In genomic region chr4:102860928-102861327, GRCh38 we compare ENCODE assay signal across 32 cellular contexts.
"Had no signal": no experiment of that assay in that cellular context is flagged by ENCODE, and none has a peak within 500 bp of the region (broad histone marks: within the 10 kb centered on the region; RNA-seq: fewer than 3 reads in every experiment).

No MANE protein-coding gene starts in this region.

- DNase-seq: activated CD4-positive, alpha-beta memory T cell treated with anti-CD3 and anti-CD28 coated beads for 36 hours; activated CD4-positive, alpha-beta T cell treated with anti-CD3 and anti-CD28 coated beads for 36 hours; activated CD4-positive, alpha-beta T cell treated with anti-CD3 and anti-CD28 coated beads, Interleukin-2, amount 10 ng/mL, durations not matched to agents 24 days and 14 days; activated CD4-positive, CD25-positive, alpha-beta regulatory T cell; activated CD4-positive, CD25-positive, alpha-beta regulatory T cell treated with anti-CD3 and anti-CD28 coated beads, Interleukin-2, amount 50 U/mL, for 72 hours; activated CD8-positive, alpha-beta memory T cell treated with anti-CD3 and anti-CD28 coated beads, Interleukin-2, amount 50 U/mL, for 48 hours; activated CD8-positive, alpha-beta T cell treated with anti-CD3 and anti-CD28 coated beads, Interleukin-2, amount 10 ng/mL, durations not matched to agents 7 days and 5 days; activated gamma-delta T cell; activated naive CD4-positive, alpha-beta T cell; activated naive CD4-positive, alpha-beta T cell treated with anti-CD3 and anti-CD28 coated beads, Interleukin-2, amount 10 ng/mL, durations not matched to agents 7 days and 5 days; activated naive CD8-positive, alpha-beta T cell treated with anti-CD3 and anti-CD28 coated beads, Interleukin-2, amount 10 ng/mL, durations not matched to agents 7 days and 5 days; activated T-cell treated with anti-CD3 and anti-CD28 coated beads for 4 hours; activated T-cell treated with anti-CD3 and anti-CD28 coated beads, Interleukin-2, amount 50 U/mL, for 24 hours; activated T-cell treated with anti-CD3 and anti-CD28 coated beads, Interleukin-2, amount 50 U/mL, for 72 hours; central memory CD4-positive, alpha-beta T cell; cerebellar nuclear complex; colonic mucosa; dorsolateral prefrontal cortex; effector memory CD4-positive, alpha-beta T cell; endodermal cell; foreskin keratinocyte; gastrocnemius medialis; T-helper 1 cell; T-helper 17 cell; T1000 had no signal

- H3K27ac Mint-ChIP-seq: activated CD4-positive, alpha-beta memory T cell treated with anti-CD3 and anti-CD28 coated beads for 36 hours; activated CD4-positive, alpha-beta T cell treated with anti-CD3 and anti-CD28 coated beads for 36 hours; activated CD4-positive, alpha-beta T cell treated with anti-CD3 and anti-CD28 coated beads, Interleukin-2, amount 10 ng/mL, durations not matched to agents 24 days and 14 days; activated CD8-positive, alpha-beta T cell treated with anti-CD3 and anti-CD28 coated beads, Interleukin-2, amount 10 ng/mL, durations not matched to agents 7 days and 5 days; activated naive CD4-positive, alpha-beta T cell treated with anti-CD3 and anti-CD28 coated beads, Interleukin-2, amount 10 ng/mL, durations not matched to agents 7 days and 5 days; activated naive CD8-positive, alpha-beta T cell treated with anti-CD3 and anti-CD28 coated beads, Interleukin-2, amount 10 ng/mL, durations not matched to agents 7 days and 5 days; activated T-cell treated with anti-CD3 and anti-CD28 coated beads, Interleukin-2, amount 50 U/mL, for 24 hours; activated T-cell treated with anti-CD3 and anti-CD28 coated beads, Interleukin-2, amount 50 U/mL, for 72 hours; brain; endodermal cell; T-helper 17 cell; T-helper 2 cell treated with Interferon-gamma antibody and Interleukin-4, amounts not matched to agents 5 μg/mL and 100 μg/mL, for 36 hours had no signal

- H3K27ac ChIP-seq: ascending aorta, breast epithelium, cardiac muscle cell, colonic mucosa, dorsolateral prefrontal cortex, esophagus muscularis mucosa, foreskin keratinocyte, gastrocnemius medialis had no signal

- H3K4me3 Mint-ChIP-seq: activated CD4-positive, alpha-beta memory T cell treated with anti-CD3 and anti-CD28 coated beads for 36 hours; activated CD4-positive, alpha-beta T cell treated with anti-CD3 and anti-CD28 coated beads for 36 hours; activated CD4-positive, alpha-beta T cell treated with anti-CD3 and anti-CD28 coated beads, Interleukin-2, amount 10 ng/mL, durations not matched to agents 24 days and 14 days; activated CD8-positive, alpha-beta T cell treated with anti-CD3 and anti-CD28 coated beads, Interleukin-2, amount 10 ng/mL, durations not matched to agents 7 days and 5 days; activated naive CD4-positive, alpha-beta T cell treated with anti-CD3 and anti-CD28 coated beads, Interleukin-2, amount 10 ng/mL, durations not matched to agents 7 days and 5 days; activated naive CD8-positive, alpha-beta T cell treated with anti-CD3 and anti-CD28 coated beads, Interleukin-2, amount 10 ng/mL, durations not matched to agents 7 days and 5 days; activated T-cell treated with anti-CD3 and anti-CD28 coated beads, Interleukin-2, amount 50 U/mL, for 24 hours; activated T-cell treated with anti-CD3 and anti-CD28 coated beads, Interleukin-2, amount 50 U/mL, for 72 hours; brain; endodermal cell; T-helper 17 cell; T-helper 2 cell treated with Interferon-gamma antibody and Interleukin-4, amounts not matched to agents 5 μg/mL and 100 μg/mL, for 36 hours had no signal

- H3K27me3 ChIP-seq: ascending aorta, breast epithelium, cardiac muscle cell, colonic mucosa, dorsolateral prefrontal cortex, esophagus muscularis mucosa, foreskin keratinocyte, gastrocnemius medialis had no signal

- H3K9me3 ChIP-seq: colonic mucosa, gastrocnemius medialis had no signal

- H3K36me3 ChIP-seq: ascending aorta, breast epithelium, cardiac muscle cell, colonic mucosa, esophagus muscularis mucosa, gastrocnemius medialis had no signal

- H3K4me1 ChIP-seq: ascending aorta, breast epithelium, colonic mucosa, esophagus muscularis mucosa, foreskin keratinocyte, gastrocnemius medialis had no signal

- H3K27me3 Mint-ChIP-seq: activated CD4-positive, alpha-beta memory T cell treated with anti-CD3 and anti-CD28 coated beads for 36 hours; activated CD4-positive, alpha-beta T cell treated with anti-CD3 and anti-CD28 coated beads for 36 hours; activated CD4-positive, alpha-beta T cell treated with anti-CD3 and anti-CD28 coated beads, Interleukin-2, amount 10 ng/mL, durations not matched to agents 24 days and 14 days; activated naive CD4-positive, alpha-beta T cell treated with anti-CD3 and anti-CD28 coated beads, Interleukin-2, amount 10 ng/mL, durations not matched to agents 7 days and 5 days; activated naive CD8-positive, alpha-beta T cell treated with anti-CD3 and anti-CD28 coated beads, Interleukin-2, amount 10 ng/mL, durations not matched to agents 7 days and 5 days; activated T-cell treated with anti-CD3 and anti-CD28 coated beads, Interleukin-2, amount 50 U/mL, for 24 hours; brain; T-helper 17 cell had no signal

- H3K4me3 ChIP-seq: ascending aorta, breast epithelium, cardiac muscle cell, colonic mucosa, dorsolateral prefrontal cortex, esophagus muscularis mucosa, gastrocnemius medialis had no signal

- ATAC-seq: activated CD4-positive, alpha-beta T cell treated with anti-CD3 and anti-CD28 coated beads for 36 hours; activated CD8-positive, alpha-beta T cell treated with anti-CD3 and anti-CD28 coated beads, Interleukin-2, amount 10 ng/mL, durations not matched to agents 7 days and 5 days; activated naive CD4-positive, alpha-beta T cell treated with anti-CD3 and anti-CD28 coated beads, Interleukin-2, amount 50 U/mL, for 72 hours; activated T-cell treated with anti-CD3 and anti-CD28 coated beads, Interleukin-2, amount 50 U/mL, for 72 hours; foreskin keratinocyte; gastrocnemius medialis; T-helper 17 cell had no signal
